ENCODE assay signal across 34 cellular contexts in the genomic region with DNA sequence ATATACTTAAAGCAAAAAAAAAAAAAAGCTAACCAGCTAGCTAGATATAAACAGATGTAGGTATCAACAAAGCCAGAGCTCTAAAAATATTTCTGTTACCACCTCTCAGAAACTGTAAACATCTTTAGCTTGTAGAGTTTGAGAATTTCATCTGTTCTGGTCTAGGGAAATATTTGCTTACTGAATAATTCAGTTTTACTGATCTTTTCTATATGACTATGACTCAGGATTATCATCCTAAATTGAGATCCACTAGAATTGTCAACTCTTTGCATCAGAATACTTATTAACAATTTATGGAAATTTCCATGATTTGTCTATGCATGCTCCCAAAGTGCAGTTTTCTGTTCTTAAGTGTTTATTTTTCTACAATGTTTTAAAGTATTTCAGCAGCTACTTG.
"Had no signal": no experiment of that assay in that cellular context is flagged by ENCODE, and none has a peak within 500 bp of the region (broad histone marks: within the 10 kb centered on the region; RNA-seq: fewer than 3 reads in every experiment).

No MANE protein-coding gene starts in this region.

- H3K4me1 ChIP-seq: ascending aorta had no signal

- ATAC-seq: activated CD8-positive, alpha-beta T cell treated with anti-CD3 and anti-CD28 coated beads for 36 hours; activated T-cell treated with anti-CD3 and anti-CD28 coated beads, Interleukin-2, amount 50 U/mL, for 4 hours had no signal

- DNase-seq: activated B cell treated with CpG ODN at 0.5 μM for 24 hours; activated CD4-positive, alpha-beta memory T cell treated with anti-CD3 and anti-CD28 coated beads for 36 hours; activated CD4-positive, alpha-beta T cell treated with anti-CD3 and anti-CD28 coated beads for 4 hours; activated CD4-positive, alpha-beta T cell treated with anti-CD3 and anti-CD28 coated beads, Interleukin-2, amount 10 ng/mL, durations not matched to agents 24 days and 14 days; activated CD4-positive, alpha-beta T cell treated with anti-CD3 and anti-CD28 coated beads, Interleukin-2, amount 50 U/mL, for 1 hour; activated CD4-positive, alpha-beta T cell treated with anti-CD3 and anti-CD28 coated beads, Interleukin-2, amount 50 U/mL, for 4 hours; activated CD4-positive, CD25-positive, alpha-beta regulatory T cell treated with anti-CD3 and anti-CD28 coated beads, Interleukin-2, amount 50 U/mL, for 72 hours; activated CD8-positive, alpha-beta memory T cell treated with anti-CD3 and anti-CD28 coated beads, Interleukin-2, amount 50 U/mL, for 4 hours; activated CD8-positive, alpha-beta T cell treated with anti-CD3 and anti-CD28 coated beads for 36 hours; activated effector memory CD4-positive, alpha-beta T cell treated with Interleukin-2 at 50 U/mL for 16 hours; activated gamma-delta T cell; activated naive CD4-positive, alpha-beta T cell treated with anti-CD3 and anti-CD28 coated beads, Interleukin-2, amount 10 ng/mL, durations not matched to agents 7 days and 5 days; activated naive CD4-positive, alpha-beta T cell treated with Interleukin-2 at 50 U/mL for 16 hours; activated naive CD8-positive, alpha-beta T cell treated with anti-CD3 and anti-CD28 coated beads, Interleukin-2, amount 10 ng/mL, durations not matched to agents 7 days and 5 days; activated T-cell treated with anti-CD3 and anti-CD28 coated beads for 4 hours; activated T-cell treated with anti-CD3 and anti-CD28 coated beads, Interleukin-2, amount 50 U/mL, for 1 hour; activated T-cell treated with anti-CD3 and anti-CD28 coated beads, Interleukin-2, amount 50 U/mL, for 4 hours; amygdala; anterior cingulate cortex; caudate nucleus; cerebellar nuclear complex; T-helper 1 cell; T-helper 2 cell; T-helper 9 cell had no signal

- H3K9me3 ChIP-seq: ascending aorta had no signal

- H3K27me3 ChIP-seq: ascending aorta, cardiac muscle cell had no signal

- H3K36me3 Mint-ChIP-seq: activated CD4-positive, alpha-beta memory T cell treated with anti-CD3 and anti-CD28 coated beads for 36 hours; activated naive CD4-positive, alpha-beta T cell treated with anti-CD3 and anti-CD28 coated beads, Interleukin-2, amount 10 ng/mL, durations not matched to agents 7 days and 5 days; activated naive CD4-positive, alpha-beta T cell treated with anti-CD3 and anti-CD28 coated beads, Interleukin-2, amount 50 U/mL, for 24 hours; activated naive CD8-positive, alpha-beta T cell; activated naive CD8-positive, alpha-beta T cell treated with anti-CD3 and anti-CD28 coated beads, Interleukin-2, amount 10 ng/mL, durations not matched to agents 7 days and 5 days; brain had no signal

- H3K4me1 Mint-ChIP-seq: activated B cell treated with CpG ODN at 0.5 μM for 24 hours; activated CD4-positive, alpha-beta T cell treated with anti-CD3 and anti-CD28 coated beads, Interleukin-2, amount 10 ng/mL, durations not matched to agents 24 days and 14 days; activated naive CD4-positive, alpha-beta T cell treated with anti-CD3 and anti-CD28 coated beads, Interleukin-2, amount 10 ng/mL, durations not matched to agents 7 days and 5 days; activated naive CD4-positive, alpha-beta T cell treated with anti-CD3 and anti-CD28 coated beads, Interleukin-2, amount 50 U/mL, for 24 hours; activated naive CD8-positive, alpha-beta T cell treated with anti-CD3 and anti-CD28 coated beads, Interleukin-2, amount 10 ng/mL, durations not matched to agents 7 days and 5 days; brain; central memory CD8-positive, alpha-beta T cell had no signal

- H3K4me3 ChIP-seq: ascending aorta, cardiac muscle cell had no signal

- H3K4me3 Mint-ChIP-seq: activated B cell treated with CpG ODN at 0.5 μM for 24 hours; activated CD4-positive, alpha-beta memory T cell treated with anti-CD3 and anti-CD28 coated beads for 36 hours; activated CD4-positive, alpha-beta T cell treated with anti-CD3 and anti-CD28 coated beads, Interleukin-2, amount 10 ng/mL, durations not matched to agents 24 days and 14 days; activated CD8-positive, alpha-beta T cell treated with anti-CD3 and anti-CD28 coated beads for 36 hours; activated naive CD4-positive, alpha-beta T cell treated with anti-CD3 and anti-CD28 coated beads, Interleukin-2, amount 10 ng/mL, durations not matched to agents 7 days and 5 days; activated naive CD4-positive, alpha-beta T cell treated with anti-CD3 and anti-CD28 coated beads, Interleukin-2, amount 50 U/mL, for 24 hours; activated naive CD8-positive, alpha-beta T cell; activated naive CD8-positive, alpha-beta T cell treated with anti-CD3 and anti-CD28 coated beads, Interleukin-2, amount 10 ng/mL, durations not matched to agents 7 days and 5 days; activated T-cell treated with anti-CD3 and anti-CD28 coated beads, Interleukin-2, amount 50 U/mL, for 4 hours; brain; central memory CD8-positive, alpha-beta T cell; T-helper 1 cell treated with Interleukin-12 subunit alpha and Interleukin-12 subunit beta and Interleukin-4 antibody, amounts not matched to agents 30 μg/mL and 1 μg/mL, for 36 hours; T-helper 2 cell treated with Interferon-gamma antibody and Interleukin-4, amounts not matched to agents 5 μg/mL and 100 μg/mL, for 36 hours had no signal

- H3K27ac ChIP-seq: ascending aorta, cardiac muscle cell, VCaP had no signal

- H3K27me3 Mint-ChIP-seq: activated CD4-positive, alpha-beta memory T cell treated with anti-CD3 and anti-CD28 coated beads for 36 hours; activated CD4-positive, alpha-beta T cell treated with anti-CD3 and anti-CD28 coated beads, Interleukin-2, amount 10 ng/mL, durations not matched to agents 24 days and 14 days; activated CD8-positive, alpha-beta T cell treated with anti-CD3 and anti-CD28 coated beads for 36 hours; activated naive CD4-positive, alpha-beta T cell treated with anti-CD3 and anti-CD28 coated beads, Interleukin-2, amount 10 ng/mL, durations not matched to agents 7 days and 5 days; activated naive CD8-positive, alpha-beta T cell; activated naive CD8-positive, alpha-beta T cell treated with anti-CD3 and anti-CD28 coated beads, Interleukin-2, amount 10 ng/mL, durations not matched to agents 7 days and 5 days; brain; central memory CD8-positive, alpha-beta T cell had no signal

- H3K27ac Mint-ChIP-seq: activated B cell treated with CpG ODN at 0.5 μM for 24 hours; activated CD4-positive, alpha-beta memory T cell treated with anti-CD3 and anti-CD28 coated beads for 36 hours; activated CD4-positive, alpha-beta T cell treated with anti-CD3 and anti-CD28 coated beads, Interleukin-2, amount 10 ng/mL, durations not matched to agents 24 days and 14 days; activated CD8-positive, alpha-beta T cell treated with anti-CD3 and anti-CD28 coated beads for 36 hours; activated naive CD4-positive, alpha-beta T cell treated with anti-CD3 and anti-CD28 coated beads, Interleukin-2, amount 10 ng/mL, durations not matched to agents 7 days and 5 days; activated naive CD4-positive, alpha-beta T cell treated with anti-CD3 and anti-CD28 coated beads, Interleukin-2, amount 50 U/mL, for 24 hours; activated naive CD8-positive, alpha-beta T cell; activated naive CD8-positive, alpha-beta T cell treated with anti-CD3 and anti-CD28 coated beads, Interleukin-2, amount 10 ng/mL, durations not matched to agents 7 days and 5 days; activated T-helper 2 cell treated with anti-CD3 and anti-CD28 coated beads, Interferon-gamma antibody, Interleukin-2, Interleukin-4, amounts not matched to agents 10 μg/mL and 5 μg/mL and 100 μg/mL, durations not matched to agents 14 hours and 24 hours and 36 hours; brain; T-helper 1 cell treated with Interleukin-12 subunit alpha and Interleukin-12 subunit beta and Interleukin-4 antibody, amounts not matched to agents 30 μg/mL and 1 μg/mL, for 36 hours; T-helper 2 cell treated with Interferon-gamma antibody and Interleukin-4, amounts not matched to agents 5 μg/mL and 100 μg/mL, for 36 hours had no signal

- H3K36me3 ChIP-seq: ascending aorta, cardiac muscle cell had no signal

- H3K9me3 Mint-ChIP-seq: activated B cell treated with CpG ODN at 0.5 μM for 24 hours; activated CD4-positive, alpha-beta memory T cell treated with anti-CD3 and anti-CD28 coated beads for 36 hours; activated CD4-positive, alpha-beta T cell treated with anti-CD3 and anti-CD28 coated beads, Interleukin-2, amount 10 ng/mL, durations not matched to agents 24 days and 14 days; activated CD8-positive, alpha-beta T cell treated with anti-CD3 and anti-CD28 coated beads for 36 hours; activated naive CD4-positive, alpha-beta T cell treated with anti-CD3 and anti-CD28 coated beads, Interleukin-2, amount 10 ng/mL, durations not matched to agents 7 days and 5 days; activated naive CD4-positive, alpha-beta T cell treated with anti-CD3 and anti-CD28 coated beads, Interleukin-2, amount 50 U/mL, for 24 hours; activated naive CD8-positive, alpha-beta T cell treated with anti-CD3 and anti-CD28 coated beads, Interleukin-2, amount 10 ng/mL, durations not matched to agents 7 days and 5 days; activated T-cell treated with anti-CD3 and anti-CD28 coated beads, Interleukin-2, amount 50 U/mL, for 4 hours; activated T-helper 2 cell treated with anti-CD3 and anti-CD28 coated beads, Interferon-gamma antibody, Interleukin-2, Interleukin-4, amounts not matched to agents 10 μg/mL and 5 μg/mL and 100 μg/mL, durations not matched to agents 14 hours and 24 hours and 36 hours; brain; central memory CD8-positive, alpha-beta T cell; T-helper 1 cell treated with Interleukin-12 subunit alpha and Interleukin-12 subunit beta and Interleukin-4 antibody, amounts not matched to agents 30 μg/mL and 1 μg/mL, for 36 hours; T-helper 2 cell treated with Interferon-gamma antibody and Interleukin-4, amounts not matched to agents 5 μg/mL and 100 μg/mL, for 36 hours had no signal
